Comparison of ENCODE assay signal across 9 cellular contexts in genomic region chr2:46547223-46548102, GRCh38. TPM values are rescaled to one million over a fixed set of nuclear protein-coding genes. Genes with fewer than 3 reads are reported as not detected.
DNase-seq lines count a peak whose midpoint lies in the region; ATAC-seq and TF ChIP-seq lines count a peak whose summit lies in the region.
"Had no signal": no experiment of that assay in that cellular context is flagged by ENCODE, and none has a peak within 500 bp of the region (broad histone marks: within the 10 kb centered on the region; RNA-seq: fewer than 3 reads in every experiment).

No MANE protein-coding gene starts in this region.

- no peaks in the 10 kb centered on the region for H3K36me3 ChIP-seq in mucosa of descending colon (ENCODE audit: low read depth)
- H3K36me3 ChIP-seq in upper lobe of left lung = peaks cover 0 to 21% (median 0%) of the 10 kb centered on the region in 4 donors

- H3K27ac ChIP-seq in upper lobe of left lung = peak overlapping the region; percentile 13 to 67 (median 50)

- H3K4me1 ChIP-seq in mucosa of descending colon (ENCODE audit: low read depth) (peaks cover 15% of the 10 kb centered on the region), upper lobe of left lung (peaks cover 27 to 47% (median 39%) of the 10 kb centered on the region in 4 donors)

- peak overlapping the region; percentile 5 for H3K27ac Mint-ChIP-seq in activated CD8-positive, alpha-beta T cell treated with anti-CD3 and anti-CD28 coated beads, Interleukin-2, amount 10 ng/mL, durations not matched to agents 7 days and 5 days
- no peak overlapping the region for H3K27ac Mint-ChIP-seq in activated CD8-positive, alpha-beta T cell treated with anti-CD3 and anti-CD28 coated beads for 36 hours
- peak overlapping the region; percentile 41 for H3K27ac Mint-ChIP-seq in chondrocyte (ENCODE audit: unreplicated experiment)

- H3K9me3 ChIP-seq in mucosa of descending colon = no peaks in the 10 kb centered on the region
- no peaks in the 10 kb centered on the region for H3K9me3 ChIP-seq in upper lobe of left lung

- intact Hi-C loops in activated CD8-positive, alpha-beta T cell treated with anti-CD3 and anti-CD28 coated beads for 36 hours (cut with micrococcal nuclease) = no loop called here
- intact Hi-C loops in mucosa of descending colon (cut with DNase I, micrococcal nuclease) = no loop called here

- TF ChIP-seq CTCF in activated CD8-positive, alpha-beta T cell treated with anti-CD3 and anti-CD28 coated beads for 36 hours (IDR thresholded peaks at IDR 0.05) = no peak
- TF ChIP-seq CTCF in chondrocyte (IDR thresholded peaks at IDR 0.05) (no peak), mucosa of descending colon (IDR thresholded peaks at IDR 0.05) (no peak), upper lobe of left lung (IDR thresholded peaks at IDR 0.05) (no peak)

- DNase-seq in activated CD8-positive, alpha-beta T cell treated with anti-CD3 and anti-CD28 coated beads, Interleukin-2, amount 10 ng/mL, durations not matched to agents 7 days and 5 days = no peak
- DNase-seq in activated CD8-positive, alpha-beta T cell treated with anti-CD3 and anti-CD28 coated beads for 36 hours = no peak
- DNase-seq in chondrocyte (ENCODE audit: low spot score) (no peak), mucosa of descending colon (peak in 2 of 3 donors; percentile 41 to 47), upper lobe of left lung (peak in 1 of 2 donors; percentile 55), NCI-H2196 treated with DMSO at 0.1 percent for 48 hours (lab: John Stamatoyannopoulos, UW; ENCODE audit: unreplicated experiment) (no peak), iPS-NIHi7 (ENCODE audit: extremely low spot score) (no peak)
- DNase-seq: occipital lobe had no signal

- CTCF ChIA-PET in activated CD8-positive, alpha-beta T cell treated with anti-CD3 and anti-CD28 coated beads, Interleukin-2, amount 10 ng/mL, durations not matched to agents 7 days and 5 days (lab: Charles Lee) = interaction anchor here (0.7 kb wide), 1 partner anchor 10 kb away, joined by 3 read pairs; no protein-coding TSS in a partner anchor
- CTCF ChIA-PET in activated CD8-positive, alpha-beta T cell treated with anti-CD3 and anti-CD28 coated beads for 36 hours (lab: Charles Lee) = interaction anchor here (1.2 to 1.5 kb wide), 3 partner anchors 7 to 9 kb away, joined by 3 to 5 read pairs (median 3); no protein-coding TSS in a partner anchor

- H3K4me3 ChIP-seq in mucosa of descending colon (no peak overlapping the region), upper lobe of left lung (no peak overlapping the region)

- H3K9me3 Mint-ChIP-seq in activated CD8-positive, alpha-beta T cell treated with anti-CD3 and anti-CD28 coated beads, Interleukin-2, amount 10 ng/mL, durations not matched to agents 7 days and 5 days (ENCODE audit: insufficient read depth) = no peaks in the 10 kb centered on the region
- no peaks in the 10 kb centered on the region for H3K9me3 Mint-ChIP-seq in activated CD8-positive, alpha-beta T cell treated with anti-CD3 and anti-CD28 coated beads for 36 hours
- H3K9me3 Mint-ChIP-seq in chondrocyte (ENCODE audit: low read depth) = no peaks in the 10 kb centered on the region

- peaks cover 57% of the 10 kb centered on the region for H3K4me1 Mint-ChIP-seq in activated CD8-positive, alpha-beta T cell treated with anti-CD3 and anti-CD28 coated beads, Interleukin-2, amount 10 ng/mL, durations not matched to agents 7 days and 5 days (ENCODE audit: low read depth)
- H3K4me1 Mint-ChIP-seq in activated CD8-positive, alpha-beta T cell treated with anti-CD3 and anti-CD28 coated beads for 36 hours (ENCODE audit: low read depth) = peaks cover 60% of the 10 kb centered on the region
- H3K4me1 Mint-ChIP-seq in chondrocyte (ENCODE audit: low read depth) = peaks cover 64% of the 10 kb centered on the region

- POLR2A ChIA-PET in activated CD8-positive, alpha-beta T cell treated with anti-CD3 and anti-CD28 coated beads, Interleukin-2, amount 10 ng/mL, durations not matched to agents 7 days and 5 days (lab: Charles Lee) = no interaction called here
- POLR2A ChIA-PET in activated CD8-positive, alpha-beta T cell treated with anti-CD3 and anti-CD28 coated beads for 36 hours (lab: Charles Lee) = no interaction called here

- H3K27me3 Mint-ChIP-seq in activated CD8-positive, alpha-beta T cell treated with anti-CD3 and anti-CD28 coated beads, Interleukin-2, amount 10 ng/mL, durations not matched to agents 7 days and 5 days (ENCODE audit: low read depth) = no peaks in the 10 kb centered on the region
- no peaks in the 10 kb centered on the region for H3K27me3 Mint-ChIP-seq in activated CD8-positive, alpha-beta T cell treated with anti-CD3 and anti-CD28 coated beads for 36 hours
- no peaks in the 10 kb centered on the region for H3K27me3 Mint-ChIP-seq in chondrocyte (ENCODE audit: low read depth)

- no peak for ATAC-seq in activated CD8-positive, alpha-beta T cell treated with anti-CD3 and anti-CD28 coated beads, Interleukin-2, amount 10 ng/mL, durations not matched to agents 7 days and 5 days
- ATAC-seq in activated CD8-positive, alpha-beta T cell treated with anti-CD3 and anti-CD28 coated beads for 36 hours = no peak
- ATAC-seq in mucosa of descending colon (no peak), upper lobe of left lung (ENCODE audit: low FRiP score in 2 of 2) (peak in 1 of 2 donors; percentile 1), GM21423 (IDR thresholded peaks at IDR 0.05; ENCODE audit: unreplicated experiment) (no peak)

- H3K4me3 Mint-ChIP-seq in activated CD8-positive, alpha-beta T cell treated with anti-CD3 and anti-CD28 coated beads, Interleukin-2, amount 10 ng/mL, durations not matched to agents 7 days and 5 days = no peak overlapping the region
- no peak overlapping the region for H3K4me3 Mint-ChIP-seq in activated CD8-positive, alpha-beta T cell treated with anti-CD3 and anti-CD28 coated beads for 36 hours
- H3K4me3 Mint-ChIP-seq in chondrocyte (ENCODE audit: unreplicated experiment) = no peak overlapping the region

- TF ChIP-seq POLR2A in upper lobe of left lung (IDR thresholded peaks at IDR 0.05) = peak in 1 of 4 donors; percentile 20

- peaks cover 1% of the 10 kb centered on the region for H3K36me3 Mint-ChIP-seq in activated CD8-positive, alpha-beta T cell treated with anti-CD3 and anti-CD28 coated beads, Interleukin-2, amount 10 ng/mL, durations not matched to agents 7 days and 5 days (ENCODE audit: low read depth)
- H3K36me3 Mint-ChIP-seq in activated CD8-positive, alpha-beta T cell treated with anti-CD3 and anti-CD28 coated beads for 36 hours (ENCODE audit: low read depth) = peaks cover 1% of the 10 kb centered on the region
- H3K36me3 Mint-ChIP-seq in chondrocyte (ENCODE audit: low read depth) = peaks cover 6% of the 10 kb centered on the region

- H3K27me3 ChIP-seq in upper lobe of left lung = no peaks in the 10 kb centered on the region

- WGBS in upper lobe of left lung, 2 donors = 73 to 83% methylated on average over 2 to 4 of the region's 4 CpGs

- no peak for TF ChIP-seq EP300 in upper lobe of left lung (IDR thresholded peaks at IDR 0.05)

RNA-seq across cellular contexts. Expression of gene ATP6V1E2, which starts 5.1 kb away (rescaled TPM):
- total RNA-seq in activated CD8-positive, alpha-beta T cell treated with anti-CD3 and anti-CD28 coated beads, Interleukin-2, amount 10 ng/mL, durations not matched to agents 7 days and 5 days = 1 to 10 TPM; 4.8 to 6.3 TPM
- total RNA-seq in activated CD8-positive, alpha-beta T cell treated with anti-CD3 and anti-CD28 coated beads for 36 hours = 1 to 10 TPM; 6.3 to 6.8 TPM
- total RNA-seq in chondrocyte (5.6 to 10.0 TPM (median 6.6 TPM) in 3 replicates), mucosa of descending colon (1 to 10 TPM; 1.4 to 6.4 (median 3.7) TPM), upper lobe of left lung (10 to 100 TPM in 1 of 6 donors, 1 to 10 TPM in 5; 6.7 to 13.6 (median 7.8) TPM)

RNA-seq across cellular contexts. Expression of gene RHOQ, which starts 5.2 kb away (rescaled TPM):
- total RNA-seq in activated CD8-positive, alpha-beta T cell treated with anti-CD3 and anti-CD28 coated beads, Interleukin-2, amount 10 ng/mL, durations not matched to agents 7 days and 5 days = 10 to 100 TPM; 12.5 to 13.4 TPM
- 10 to 100 TPM; 14.0 to 15.0 TPM for total RNA-seq in activated CD8-positive, alpha-beta T cell treated with anti-CD3 and anti-CD28 coated beads for 36 hours
- total RNA-seq in chondrocyte = 90.0 to 140 TPM (median 136 TPM) in 3 replicates
- total RNA-seq in mucosa of descending colon = 100 to 1,000 TPM in 1 of 3 donors, 10 to 100 TPM in 1, 1 to 10 TPM in 1; 9.6 to 103 (median 26.8) TPM
- total RNA-seq in upper lobe of left lung = 100 to 1,000 TPM in 1 of 6 donors, 10 to 100 TPM in 5; 50.3 to 118 (median 69.7) TPM

Comparison
In these comparisons a context has a peak if more than half of its experiments do, and no peak if none do; other contexts are left out.
1. DNase-seq: peak in mucosa of descending colon (2 of 3); none in activated CD8-positive, alpha-beta T cell treated with anti-CD3 and anti-CD28 coated beads, Interleukin-2, amount 10 ng/mL, durations not matched to agents 7 days and 5 days (single experiment), activated CD8-positive, alpha-beta T cell treated with anti-CD3 and anti-CD28 coated beads for 36 hours (single experiment), chondrocyte (single experiment), NCI-H2196 treated with DMSO at 0.1 percent for 48 hours (single experiment) and iPS-NIHi7 (single experiment).